Comparison of ENCODE assay signal across 12 cellular contexts in genomic region chr5:140044041-140044440, GRCh38. TPM values are rescaled to one million over a fixed set of nuclear protein-coding genes. Genes with fewer than 3 reads are reported as not detected.
DNase-seq lines count a peak whose midpoint lies in the region; ATAC-seq and TF ChIP-seq lines count a peak whose summit lies in the region.
"Had no signal": no experiment of that assay in that cellular context is flagged by ENCODE, and none has a peak within 500 bp of the region (broad histone marks: within the 10 kb centered on the region; RNA-seq: fewer than 3 reads in every experiment).

No MANE protein-coding gene starts in this region.

- H3K9me3 ChIP-seq in PC-3 (ENCODE audit: low read length): no peaks in the 10 kb centered on the region
- H3K9me3 ChIP-seq: SJCRH30 had no signal

- no peak overlapping the region for H3K27ac ChIP-seq in PC-3 (ENCODE audit: low read length)
- H3K27ac ChIP-seq: SJCRH30 had no signal

- no peak overlapping the region for H3K9ac ChIP-seq in PC-3 (ENCODE audit: low read length)

- H3K4me2 ChIP-seq in PC-3 (ENCODE audit: low read length): peak overlapping the region; percentile 99

- CTCF ChIA-PET in PC-3 (lab: Charles Lee): interaction anchor here (1.7 kb wide), 1 partner anchor 75 kb away, joined by 9 read pairs; no protein-coding TSS in a partner anchor

- H3K27ac Mint-ChIP-seq in glutamatergic neuron (ENCODE audit: unreplicated experiment): no peak overlapping the region
- H3K27ac Mint-ChIP-seq in stimulated activated naive B cell treated with anti-CD40 and anti-IgM and Interleukin-4, amounts not matched to agents 10 μg/mL and 1 μg/mL and 100 μg/mL, for 72 hours: no peak overlapping the region

- peak overlapping the region; percentile 75; the same call in 1 of the 2 replicates for H2AFZ ChIP-seq in PC-3 (ENCODE audit: low read length)

- no peaks in the 10 kb centered on the region for H3F3A ChIP-seq in PC-3 (ENCODE audit: low read length, unreplicated experiment)

- peaks cover 3% of the 10 kb centered on the region; the same call in 1 of the 2 replicates for H3K79me2 ChIP-seq in PC-3 (ENCODE audit: low read length)

- POLR2A ChIA-PET in PC-3 (lab: Charles Lee; ENCODE audit: unreplicated experiment): no interaction called here

- no peak for ATAC-seq in activated T-cell treated with anti-CD3 and anti-CD28 coated beads, Interleukin-2, amount 50 U/mL, for 4 hours
- ATAC-seq in PC-3: no peak
- no peak for ATAC-seq in stimulated activated naive B cell treated with anti-CD40 and anti-IgM and Interleukin-4, amounts not matched to agents 10 μg/mL and 1 μg/mL and 100 μg/mL, for 72 hours (replicated peaks)

- H3K27me3 Mint-ChIP-seq in activated T-cell treated with anti-CD3 and anti-CD28 coated beads, Interleukin-2, amount 50 U/mL, for 4 hours (ENCODE audit: low read depth): peaks cover 63% of the 10 kb centered on the region
- H3K27me3 Mint-ChIP-seq in glutamatergic neuron (ENCODE audit: unreplicated experiment): peaks cover 21% of the 10 kb centered on the region
- peaks cover 60 to 61% of the 10 kb centered on the region in 2 donors for H3K27me3 Mint-ChIP-seq in stimulated activated naive B cell treated with anti-CD40 and anti-IgM and Interleukin-4, amounts not matched to agents 10 μg/mL and 1 μg/mL and 100 μg/mL, for 72 hours

- H3K36me3 ChIP-seq in PC-3 (ENCODE audit: low read depth, low read length): no peaks in the 10 kb centered on the region
- H3K36me3 ChIP-seq: SJCRH30 had no signal

- no peaks in the 10 kb centered on the region for H3K9me3 Mint-ChIP-seq in activated T-cell treated with anti-CD3 and anti-CD28 coated beads, Interleukin-2, amount 50 U/mL, for 4 hours
- peaks cover 10% of the 10 kb centered on the region for H3K9me3 Mint-ChIP-seq in glutamatergic neuron (ENCODE audit: unreplicated experiment)
- H3K9me3 Mint-ChIP-seq in stimulated activated naive B cell treated with anti-CD40 and anti-IgM and Interleukin-4, amounts not matched to agents 10 μg/mL and 1 μg/mL and 100 μg/mL, for 72 hours: no peaks in the 10 kb centered on the region

- DNase-seq in activated T-cell treated with anti-CD3 and anti-CD28 coated beads, Interleukin-2, amount 50 U/mL, for 4 hours: no peak
- DNase-seq in activated T-cell treated with anti-CD3 and anti-CD28 coated beads, Interleukin-2, amount 50 U/mL, for 48 hours: no peak
- DNase-seq in PC-3 (no peak), glutamatergic neuron (no peak), GM19240 (ENCODE audit: insufficient read length, low spot score) (no peak), Kasumi-1 (lab: John Stamatoyannopoulos, UW) (no peak)
- no peak for DNase-seq in stimulated activated naive B cell treated with anti-CD40 and anti-IgM and Interleukin-4, amounts not matched to agents 10 μg/mL and 1 μg/mL and 100 μg/mL, for 72 hours
- no peak for DNase-seq in activated effector memory CD4-positive, alpha-beta T cell treated with anti-CD3 and anti-CD28 coated beads, Interleukin-2, amount 50 U/mL, for 16 hours
- DNase-seq: AML-193, cortex of kidney, NCI-H146, SJCRH30 had no signal

- peak overlapping the region; percentile 86; the same call in 1 of the 2 replicates for H3K4me3 ChIP-seq in PC-3 (ENCODE audit: low read length)
- H3K4me3 ChIP-seq: SJCRH30 had no signal

- H3K9me2 ChIP-seq in PC-3 (replicated peaks; ENCODE audit: low read length): no peaks in the 10 kb centered on the region

- intact Hi-C loops in PC-3 (cut with micrococcal nuclease): loop anchor here (5.0 kb wide), 2 partner anchors 77 to 257 kb away; no protein-coding TSS in a partner anchor

- H3K4me1 ChIP-seq in PC-3 (ENCODE audit: insufficient read depth, low read length): peaks cover 25% of the 10 kb centered on the region
- H3K4me1 ChIP-seq: SJCRH30 had no signal

- peak overlapping the region; percentile 74 for H3K4me3 Mint-ChIP-seq in activated T-cell treated with anti-CD3 and anti-CD28 coated beads, Interleukin-2, amount 50 U/mL, for 4 hours
- H3K4me3 Mint-ChIP-seq in glutamatergic neuron (ENCODE audit: unreplicated experiment): peak overlapping the region; percentile 87
- H3K4me3 Mint-ChIP-seq in stimulated activated naive B cell treated with anti-CD40 and anti-IgM and Interleukin-4, amounts not matched to agents 10 μg/mL and 1 μg/mL and 100 μg/mL, for 72 hours: peak overlapping the region; percentile 84

- H3K27me3 ChIP-seq in PC-3 (ENCODE audit: low read length): no peaks in the 10 kb centered on the region

- H4K20me1 ChIP-seq in PC-3 (ENCODE audit: low read length): no peaks in the 10 kb centered on the region

- no peaks in the 10 kb centered on the region for H3K36me3 Mint-ChIP-seq in activated T-cell treated with anti-CD3 and anti-CD28 coated beads, Interleukin-2, amount 50 U/mL, for 4 hours (ENCODE audit: insufficient read depth)
- H3K36me3 Mint-ChIP-seq in glutamatergic neuron (ENCODE audit: unreplicated experiment): peaks cover 6% of the 10 kb centered on the region
- no peaks in the 10 kb centered on the region for H3K36me3 Mint-ChIP-seq in stimulated activated naive B cell treated with anti-CD40 and anti-IgM and Interleukin-4, amounts not matched to agents 10 μg/mL and 1 μg/mL and 100 μg/mL, for 72 hours

- peaks cover 14% of the 10 kb centered on the region for H3K4me1 Mint-ChIP-seq in activated T-cell treated with anti-CD3 and anti-CD28 coated beads, Interleukin-2, amount 50 U/mL, for 4 hours (ENCODE audit: low read depth)
- peaks cover 5% of the 10 kb centered on the region for H3K4me1 Mint-ChIP-seq in glutamatergic neuron (ENCODE audit: low read depth, unreplicated experiment)
- peaks cover 19 to 31% of the 10 kb centered on the region in 2 donors for H3K4me1 Mint-ChIP-seq in stimulated activated naive B cell treated with anti-CD40 and anti-IgM and Interleukin-4, amounts not matched to agents 10 μg/mL and 1 μg/mL and 100 μg/mL, for 72 hours

- no peak for TF ChIP-seq CTCF in PC-3 (conservative IDR thresholded peaks at IDR 0.05; ENCODE audit: low read depth, low read length)
- no peak for TF ChIP-seq CTCF in glutamatergic neuron (IDR thresholded peaks at IDR 0.05; ENCODE audit: partially characterized antibody, unreplicated experiment)

- BruUV-seq in PC-3 (replicated peaks; lab: Mats Ljungman, UMichigan): no TSS peak

RNA-seq across cellular contexts. Expression of gene NRG2, which starts 0.9 kb away (rescaled TPM):
- total RNA-seq in activated T-cell treated with anti-CD3 and anti-CD28 coated beads, Interleukin-2, amount 50 U/mL, for 4 hours: under 1 TPM; 0.16 to 0.30 (median 0.23) TPM
- 1.8 and 3.2 TPM in 2 replicates for total RNA-seq in PC-3 (2014; rRNA removed)
- 0.81 TPM for total RNA-seq in glutamatergic neuron (ENCODE audit: unreplicated experiment)
